ENCODE assay signal across 7 cellular contexts in the genomic region with DNA sequence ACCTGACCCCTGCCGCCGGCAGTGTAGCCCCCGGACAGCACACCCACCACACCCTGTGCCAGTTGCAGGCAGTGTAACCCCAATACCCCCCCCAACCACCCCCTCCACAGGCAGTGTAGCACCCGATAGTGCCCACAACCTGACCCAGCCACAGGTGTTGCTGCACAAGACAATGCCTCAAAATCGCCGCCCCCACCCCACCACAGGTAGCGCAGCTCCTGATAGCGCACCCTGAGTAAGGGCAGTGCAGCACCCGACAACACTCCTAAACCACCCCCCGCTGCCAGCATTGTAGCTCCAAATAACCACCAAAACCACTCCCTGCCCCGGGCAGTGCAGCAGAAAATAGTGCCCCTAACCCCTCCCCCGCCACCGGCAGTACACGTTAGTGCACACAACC. TPM values are rescaled to one million over a fixed set of nuclear protein-coding genes. Genes with fewer than 3 reads are reported as not detected.
DNase-seq lines count a peak whose midpoint lies in the region; ATAC-seq, FAIRE-seq and TF ChIP-seq lines count a peak whose summit lies in the region.
"Not testable (repeated sequence)": the region's sequence is repeated elsewhere in the genome, so short reads cannot be mapped to it uniquely, and the experiment has no call there.
"Had no signal": no experiment of that assay in that cellular context is flagged by ENCODE, and none has a peak within 500 bp of the region (broad histone marks: within the 10 kb centered on the region; RNA-seq: fewer than 3 reads in every experiment).

No MANE protein-coding gene starts in this region.

- not testable (repeated sequence) for H3K4me1 Mint-ChIP-seq in endodermal cell; neural crest cell; stimulated activated memory B cell treated with anti-CD40 and anti-IgM and Interleukin-4, amounts not matched to agents 10 μg/mL and 1 μg/mL and 100 μg/mL, for 72 hours

- H3K4me3 Mint-ChIP-seq in endodermal cell = peak overlapping the region; percentile 85
- H3K4me3 Mint-ChIP-seq in neural crest cell = peak overlapping the region; percentile 61
- H3K4me3 Mint-ChIP-seq in stimulated activated memory B cell treated with anti-CD40 and anti-IgM and Interleukin-4, amounts not matched to agents 10 μg/mL and 1 μg/mL and 100 μg/mL, for 72 hours = not testable (repeated sequence)

- BruUV-seq in Panc1 (replicated peaks; lab: Mats Ljungman, UMichigan); HepG2 (replicated peaks; lab: Mats Ljungman, UMichigan): not testable (repeated sequence)

- CTCF ChIA-PET in Panc1 (lab: Charles Lee); HepG2 (lab: Yijun Ruan, JAX; ENCODE audit: low intra/inter-chr PET ratio, low total read pairs): not testable (repeated sequence)

- H3K9me3 Mint-ChIP-seq in endodermal cell; neural crest cell; stimulated activated memory B cell treated with anti-CD40 and anti-IgM and Interleukin-4, amounts not matched to agents 10 μg/mL and 1 μg/mL and 100 μg/mL, for 72 hours: not testable (repeated sequence)

- H3K4me1 ChIP-seq in Panc1 (ENCODE audit: control insufficient read depth, insufficient read depth, low read length); endodermal cell (ENCODE audit: control insufficient read depth, insufficient read depth, low read length); HepG2 (ENCODE audit: insufficient read depth, low read length): not testable (repeated sequence)

- ATAC-seq in Panc1 = peak; percentile 7; the same call in 1 of the 2 replicates
- peak; percentile 52 for ATAC-seq in HepG2
- ATAC-seq in stimulated activated memory B cell treated with anti-CD40 and anti-IgM and Interleukin-4, amounts not matched to agents 10 μg/mL and 1 μg/mL and 100 μg/mL, for 72 hours = peak; percentile 34

- H3K9ac ChIP-seq in endodermal cell (ENCODE audit: extremely low read depth, low read length, poor library complexity, severe bottlenecking); HepG2 (ENCODE audit: insufficient read depth, low read depth, low read length): not testable (repeated sequence)

- H3K36me3 Mint-ChIP-seq in endodermal cell (ENCODE audit: low read depth); neural crest cell (ENCODE audit: low read depth); stimulated activated memory B cell treated with anti-CD40 and anti-IgM and Interleukin-4, amounts not matched to agents 10 μg/mL and 1 μg/mL and 100 μg/mL, for 72 hours: not testable (repeated sequence)

- POLR2A ChIA-PET in Panc1 (lab: Charles Lee) = not testable (repeated sequence)
- POLR2A ChIA-PET in HepG2 (lab: Yijun Ruan, JAX) = interaction anchor here (0.7 kb wide), 1 partner anchor 1081 kb away, joined by 11 read pairs; the partner anchor contains the start of gene POTEE

- not testable (repeated sequence) for FAIRE-seq in HepG2 (lab: Jason Lieb, UNC)

- not testable (repeated sequence) for TF ChIP-seq CTCF in Panc1 (IDR thresholded peaks at IDR 0.05); endodermal cell (conservative IDR thresholded peaks at IDR 0.05); HepG2 (CRISPR knock-in tag; IDR thresholded peaks at IDR 0.05); neural crest cell (conservative IDR thresholded peaks at IDR 0.05)

- not testable (repeated sequence) for TF ChIP-seq POLR2A in HepG2 (IDR thresholded peaks at IDR 0.05; ENCODE audit: insufficient read depth in 1 of 2, low read depth in 2 of 2, low read length in 2 of 2)

- in situ Hi-C loops in Panc1 (cut with HindIII; ENCODE audit: low pct_unique_long_range_greater_than_20kb, low sequenced_read_pairs); HepG2 (cut with HindIII; ENCODE audit: extremely low pct_ligation_motif_present, low pct_unique_long_range_greater_than_20kb): not testable (repeated sequence)

- DNase-seq in Panc1 (ENCODE audit: low read depth, low spot score); HepG2 (ENCODE audit: low spot score); neural crest cell (ENCODE audit: low read depth, low spot score): not testable (repeated sequence)
- DNase-seq in endodermal cell = peak; percentile 46

- H3K36me3 ChIP-seq in Panc1 (ENCODE audit: control insufficient read depth, insufficient read depth, low read length); endodermal cell (ENCODE audit: control insufficient read depth, insufficient read depth, low read length); HepG2 (replicated peaks in 1 of 2; ENCODE audit: control insufficient read depth in 1 of 2, insufficient read depth in 2 of 2, low read length in 2 of 2): not testable (repeated sequence)

- not testable (repeated sequence) for H3K27ac ChIP-seq in Panc1 (ENCODE audit: low read length); endodermal cell (ENCODE audit: low read depth, low read length); HepG2 (ENCODE audit: extremely low read length, insufficient read depth, low read length)

- H3K27me3 Mint-ChIP-seq in endodermal cell (ENCODE audit: insufficient read depth); neural crest cell (ENCODE audit: low read depth); stimulated activated memory B cell treated with anti-CD40 and anti-IgM and Interleukin-4, amounts not matched to agents 10 μg/mL and 1 μg/mL and 100 μg/mL, for 72 hours: not testable (repeated sequence)

- TF ChIP-seq RAD21 in HepG2 (CRISPR knock-in tag; IDR thresholded peaks at IDR 0.05) = not testable (repeated sequence)

- H3K4me3 ChIP-seq in Panc1 (ENCODE audit: low read depth in 2 of 2, low read length in 2 of 2) (peak overlapping the region; percentile 45 to 56), HepG2 (replicated peaks in 1 of 3; ENCODE audit: insufficient read depth in 1 of 3, low read depth in 2 of 3, low read length in 3 of 3) (peak overlapping the region in 2 of 3 experiments; percentile 46 to 56; a peak in 3 of 6 replicates)
- not testable (repeated sequence) for H3K4me3 ChIP-seq in endodermal cell (ENCODE audit: low read length)

- TF ChIP-seq EP300 in HepG2 (IDR thresholded peaks at IDR 0.05; ENCODE audit: low read depth in 2 of 2, low read length in 2 of 2); HepG2 (CRISPR knock-in tag; IDR thresholded peaks at IDR 0.05; ENCODE audit: borderline replicate concordance): not testable (repeated sequence)

- H3K4me2 ChIP-seq in HepG2 (ENCODE audit: low read depth, low read length) = peak overlapping the region; percentile 36

- not testable (repeated sequence) for H3K27me3 ChIP-seq in Panc1 (ENCODE audit: control insufficient read depth, insufficient read depth, low read length); endodermal cell (ENCODE audit: control insufficient read depth, insufficient read depth, low read length, poor library complexity, severe bottlenecking); HepG2 (ENCODE audit: control insufficient read depth in 1 of 2, insufficient read depth in 2 of 2, low read length in 2 of 2)

- not testable (repeated sequence) for H2AFZ ChIP-seq in HepG2 (ENCODE audit: low read length)

- not testable (repeated sequence) for H4K20me1 ChIP-seq in HepG2 (ENCODE audit: insufficient read depth, low read length)

- H3K79me2 ChIP-seq in HepG2 (ENCODE audit: insufficient read depth, low read length) = not testable (repeated sequence)

- intact Hi-C loops in Panc1 (cut with micrococcal nuclease; ENCODE audit: unreplicated experiment); HepG2 (cut with micrococcal nuclease; ENCODE audit: unreplicated experiment): not testable (repeated sequence)

- H3K9me3 ChIP-seq in Panc1 (ENCODE audit: control insufficient read depth, insufficient read depth, low read depth, low read length); endodermal cell (ENCODE audit: control insufficient read depth, low read length); HepG2 (ENCODE audit: low read length): not testable (repeated sequence)

- 93% methylated on average over 12 of the region's 14 CpGs; no CpG with 5 or more reads in 1 of the 2 experiments for WGBS in endodermal cell (ENCODE audit: insufficient coverage in 1 of 2, insufficient read length in 1 of 2), 2 experiments
- 8% methylated on average over 6 of the region's 14 CpGs for WGBS in HepG2 (ENCODE audit: low lambda C conversion rate)

- not testable (repeated sequence) for H3K27ac Mint-ChIP-seq in endodermal cell; neural crest cell (ENCODE audit: unreplicated experiment); stimulated activated memory B cell treated with anti-CD40 and anti-IgM and Interleukin-4, amounts not matched to agents 10 μg/mL and 1 μg/mL and 100 μg/mL, for 72 hours

RNA-seq across cellular contexts. Expression of gene POTEF, which starts 0.6 kb away (rescaled TPM):
- total RNA-seq in Panc1 (2021; ENCODE audit: unreplicated experiment) (7.2 TPM), endodermal cell (10 to 100 TPM in 1 of 2 donors, under 1 TPM in 1; 0.18 to 12.7 TPM), HepG2 (2016; rRNA removed; fragmentation: Illumina TruSeq; extraction: Trizol) (1.9 and 6.0 TPM in 2 replicates), neural crest cell (8.4 and 11.0 TPM in 2 replicates)
- 1.3 TPM for polyA plus RNA-seq in Panc1 (2012; ENCODE audit: insufficient read length)
- polyA plus RNA-seq in endodermal cell (2013, experiment 1 of 2) = 0.18 TPM
- polyA plus RNA-seq in endodermal cell (2013, experiment 2 of 2) = 0.17 TPM
- 1.6 and 1.7 TPM in 2 replicates for total RNA-seq in HepG2 (2016; cell fraction: cytosol; rRNA removed; fragmentation: Illumina TruSeq; extraction: Trizol; ENCODE audit: low read depth)
- 2.0 and 5.7 TPM in 2 replicates for total RNA-seq in HepG2 (2016; cell fraction: insoluble cytoplasmic fraction; rRNA removed; fragmentation: Illumina TruSeq; extraction: Trizol)
- 2.2 and 2.6 TPM in 2 replicates for total RNA-seq in HepG2 (2016; cell fraction: membrane; rRNA removed; fragmentation: Illumina TruSeq; extraction: Trizol)
- total RNA-seq in HepG2 (2016; cell fraction: nucleus; rRNA removed; fragmentation: Illumina TruSeq; extraction: Trizol) = 18.5 and 22.6 TPM in 2 replicates
- polyA plus RNA-seq in HepG2 (2011; rRNA removed) = 1.2 and 1.7 TPM in 2 replicates
- 0.26 and 0.34 TPM in 2 replicates for polyA plus RNA-seq in HepG2 (2011; cell fraction: cytosol; rRNA removed)
- polyA plus RNA-seq in HepG2 (2011; cell fraction: nucleus; rRNA removed) = 16.9 and 20.4 TPM in 2 replicates
- 2.0 and 2.3 TPM in 2 replicates for polyA plus RNA-seq in HepG2 (2012)
- polyA plus RNA-seq in HepG2 (2016; cell fraction: cytosol; fragmentation: Illumina TruSeq; extraction: Trizol; ENCODE audit: low read depth) = not detected in 2 replicates
- polyA plus RNA-seq in HepG2 (2016; cell fraction: insoluble cytoplasmic fraction; fragmentation: Illumina TruSeq; extraction: Trizol; ENCODE audit: low read depth) = 0.19 and 0.31 TPM in 2 replicates
- polyA plus RNA-seq in HepG2 (2016; cell fraction: membrane; fragmentation: Illumina TruSeq; extraction: Trizol; ENCODE audit: low read depth) = not detected in 2 replicates
- 6.1 and 6.5 TPM in 2 replicates for polyA plus RNA-seq in HepG2 (2016; cell fraction: nucleus; fragmentation: Illumina TruSeq; extraction: Trizol; ENCODE audit: insufficient read depth, low read depth)
- 25.5 TPM in 1 of 2 replicates, not detected in the other for polyA minus RNA-seq in HepG2 (2011; rRNA and poly(A)+ RNA removed; ENCODE audit: low replicate concordance)
- polyA minus RNA-seq in HepG2 (2011; cell fraction: cytosol; rRNA and poly(A)+ RNA removed) = 1.6 and 2.9 TPM in 2 replicates
- polyA minus RNA-seq in HepG2 (2011; cell fraction: nucleus; rRNA and poly(A)+ RNA removed) = 57.8 and 73.4 TPM in 2 replicates
- total RNA-seq: LHCN-M2, PC-3 had no signal

RNA-seq across cellular contexts. Expression of gene CCDC74B, which starts 16.4 kb away (rescaled TPM):
- total RNA-seq in Panc1 (2021; ENCODE audit: unreplicated experiment) (9.8 TPM), endodermal cell (10 to 100 TPM in 1 of 2 donors, 1 to 10 TPM in 1; 8.7 to 10.4 TPM), HepG2 (2016; rRNA removed; fragmentation: Illumina TruSeq; extraction: Trizol) (0.11 TPM in 1 of 2 replicates, not detected in the other), neural crest cell (12.6 and 13.9 TPM in 2 replicates)
- polyA plus RNA-seq in Panc1 (2012; ENCODE audit: insufficient read length) = 15.5 TPM
- polyA plus RNA-seq in endodermal cell (2013, experiment 1 of 2) = 30.4 TPM
- polyA plus RNA-seq in endodermal cell (2013, experiment 2 of 2) = 32.4 TPM
- 0.26 TPM in 1 of 2 replicates, not detected in the other for total RNA-seq in HepG2 (2016; cell fraction: cytosol; rRNA removed; fragmentation: Illumina TruSeq; extraction: Trizol; ENCODE audit: low read depth)
- 0.15 and 0.24 TPM in 2 replicates for total RNA-seq in HepG2 (2016; cell fraction: insoluble cytoplasmic fraction; rRNA removed; fragmentation: Illumina TruSeq; extraction: Trizol)
- 0.55 TPM in 1 of 2 replicates, not detected in the other for total RNA-seq in HepG2 (2016; cell fraction: membrane; rRNA removed; fragmentation: Illumina TruSeq; extraction: Trizol)
- 0.28 and 0.37 TPM in 2 replicates for total RNA-seq in HepG2 (2016; cell fraction: nucleus; rRNA removed; fragmentation: Illumina TruSeq; extraction: Trizol)
- polyA plus RNA-seq in HepG2 (2011; rRNA removed) = 0.07 and 0.12 TPM in 2 replicates
- polyA plus RNA-seq in HepG2 (2011; cell fraction: cytosol; rRNA removed) = 0.04 and 0.21 TPM in 2 replicates
- polyA plus RNA-seq in HepG2 (2011; cell fraction: nucleus; rRNA removed) = 1.0 and 1.3 TPM in 2 replicates
- 0.04 and 0.16 TPM in 2 replicates for polyA plus RNA-seq in HepG2 (2012)
- polyA plus RNA-seq in HepG2 (2016; cell fraction: cytosol; fragmentation: Illumina TruSeq; extraction: Trizol; ENCODE audit: low read depth) = 0.26 and 0.28 TPM in 2 replicates
- polyA plus RNA-seq in HepG2 (2016; cell fraction: insoluble cytoplasmic fraction; fragmentation: Illumina TruSeq; extraction: Trizol; ENCODE audit: low read depth) = 0.35 TPM in 1 of 2 replicates, not detected in the other
- 0.21 and 0.37 TPM in 2 replicates for polyA plus RNA-seq in HepG2 (2016; cell fraction: membrane; fragmentation: Illumina TruSeq; extraction: Trizol; ENCODE audit: low read depth)
- polyA plus RNA-seq in HepG2 (2016; cell fraction: nucleus; fragmentation: Illumina TruSeq; extraction: Trizol; ENCODE audit: insufficient read depth, low read depth) = 0.75 and 0.81 TPM in 2 replicates
- 0.47 TPM in 1 of 2 replicates, not detected in the other for polyA minus RNA-seq in HepG2 (2011; rRNA and poly(A)+ RNA removed; ENCODE audit: low replicate concordance)
- not detected in 2 replicates for polyA minus RNA-seq in HepG2 (2011; cell fraction: cytosol; rRNA and poly(A)+ RNA removed)
- 0.50 and 0.90 TPM in 2 replicates for polyA minus RNA-seq in HepG2 (2011; cell fraction: nucleus; rRNA and poly(A)+ RNA removed)

RNA-seq across cellular contexts. Expression of gene SMPD4, which starts 52.9 kb away (rescaled TPM):
- total RNA-seq in Panc1 (2021; ENCODE audit: unreplicated experiment) = 89.0 TPM
- polyA plus RNA-seq in Panc1 (2012; ENCODE audit: insufficient read length) = 66.3 TPM
- total RNA-seq in endodermal cell = 10 to 100 TPM; 81.6 to 93.9 TPM
- 66.7 TPM for polyA plus RNA-seq in endodermal cell (2013, experiment 1 of 2)
- polyA plus RNA-seq in endodermal cell (2013, experiment 2 of 2) = 60.4 TPM
- 70.5 and 72.5 TPM in 2 replicates for total RNA-seq in HepG2 (2016; rRNA removed; fragmentation: Illumina TruSeq; extraction: Trizol)
- total RNA-seq in HepG2 (2016; cell fraction: cytosol; rRNA removed; fragmentation: Illumina TruSeq; extraction: Trizol; ENCODE audit: low read depth) = 16.2 and 16.4 TPM in 2 replicates
- total RNA-seq in HepG2 (2016; cell fraction: insoluble cytoplasmic fraction; rRNA removed; fragmentation: Illumina TruSeq; extraction: Trizol) = 63.3 and 71.6 TPM in 2 replicates
- 45.6 and 46.9 TPM in 2 replicates for total RNA-seq in HepG2 (2016; cell fraction: membrane; rRNA removed; fragmentation: Illumina TruSeq; extraction: Trizol)
- total RNA-seq in HepG2 (2016; cell fraction: nucleus; rRNA removed; fragmentation: Illumina TruSeq; extraction: Trizol) = 70.7 and 77.5 TPM in 2 replicates
- 63.2 and 69.0 TPM in 2 replicates for polyA plus RNA-seq in HepG2 (2011; rRNA removed)
- 27.2 and 39.1 TPM in 2 replicates for polyA plus RNA-seq in HepG2 (2011; cell fraction: cytosol; rRNA removed)
- polyA plus RNA-seq in HepG2 (2011; cell fraction: nucleus; rRNA removed) = 483 and 680 TPM in 2 replicates
- polyA plus RNA-seq in HepG2 (2012) = 53.0 and 69.5 TPM in 2 replicates
- polyA plus RNA-seq in HepG2 (2016; cell fraction: cytosol; fragmentation: Illumina TruSeq; extraction: Trizol; ENCODE audit: low read depth) = 12.9 and 14.8 TPM in 2 replicates
- polyA plus RNA-seq in HepG2 (2016; cell fraction: insoluble cytoplasmic fraction; fragmentation: Illumina TruSeq; extraction: Trizol; ENCODE audit: low read depth) = 81.9 and 105 TPM in 2 replicates
- polyA plus RNA-seq in HepG2 (2016; cell fraction: membrane; fragmentation: Illumina TruSeq; extraction: Trizol; ENCODE audit: low read depth) = 36.8 and 38.6 TPM in 2 replicates
- 229 and 236 TPM in 2 replicates for polyA plus RNA-seq in HepG2 (2016; cell fraction: nucleus; fragmentation: Illumina TruSeq; extraction: Trizol; ENCODE audit: insufficient read depth, low read depth)
- polyA minus RNA-seq in HepG2 (2011; rRNA and poly(A)+ RNA removed; ENCODE audit: low replicate concordance) = 39.1 and 125 TPM in 2 replicates
- polyA minus RNA-seq in HepG2 (2011; cell fraction: cytosol; rRNA and poly(A)+ RNA removed) = 39.4 and 44.1 TPM in 2 replicates
- polyA minus RNA-seq in HepG2 (2011; cell fraction: nucleus; rRNA and poly(A)+ RNA removed) = 82.9 and 90.9 TPM in 2 replicates
- 91.7 and 103 TPM in 2 replicates for total RNA-seq in neural crest cell

RNA-seq across cellular contexts. Expression of gene MZT2B, which starts 53.6 kb away (rescaled TPM):
- total RNA-seq in Panc1 (2021; ENCODE audit: unreplicated experiment) = 305 TPM
- polyA plus RNA-seq in Panc1 (2012; ENCODE audit: insufficient read length) = 524 TPM
- 100 to 1,000 TPM; 161 to 224 TPM for total RNA-seq in endodermal cell
- polyA plus RNA-seq in endodermal cell (2013, experiment 1 of 2) = 222 TPM
- polyA plus RNA-seq in endodermal cell (2013, experiment 2 of 2) = 208 TPM
- 308 and 410 TPM in 2 replicates for total RNA-seq in HepG2 (2016; rRNA removed; fragmentation: Illumina TruSeq; extraction: Trizol)
- 664 and 798 TPM in 2 replicates for total RNA-seq in HepG2 (2016; cell fraction: cytosol; rRNA removed; fragmentation: Illumina TruSeq; extraction: Trizol; ENCODE audit: low read depth)
- 352 and 417 TPM in 2 replicates for total RNA-seq in HepG2 (2016; cell fraction: insoluble cytoplasmic fraction; rRNA removed; fragmentation: Illumina TruSeq; extraction: Trizol)
- total RNA-seq in HepG2 (2016; cell fraction: membrane; rRNA removed; fragmentation: Illumina TruSeq; extraction: Trizol) = 641 and 838 TPM in 2 replicates
- total RNA-seq in HepG2 (2016; cell fraction: nucleus; rRNA removed; fragmentation: Illumina TruSeq; extraction: Trizol) = 142 and 179 TPM in 2 replicates
- polyA plus RNA-seq in HepG2 (2011; rRNA removed) = 244 and 253 TPM in 2 replicates
- polyA plus RNA-seq in HepG2 (2011; cell fraction: cytosol; rRNA removed) = 121 and 325 TPM in 2 replicates
- 97.5 and 107 TPM in 2 replicates for polyA plus RNA-seq in HepG2 (2011; cell fraction: nucleus; rRNA removed)
- 208 and 248 TPM in 2 replicates for polyA plus RNA-seq in HepG2 (2012)
- 676 and 762 TPM in 2 replicates for polyA plus RNA-seq in HepG2 (2016; cell fraction: cytosol; fragmentation: Illumina TruSeq; extraction: Trizol; ENCODE audit: low read depth)
- 300 and 324 TPM in 2 replicates for polyA plus RNA-seq in HepG2 (2016; cell fraction: insoluble cytoplasmic fraction; fragmentation: Illumina TruSeq; extraction: Trizol; ENCODE audit: low read depth)
- polyA plus RNA-seq in HepG2 (2016; cell fraction: membrane; fragmentation: Illumina TruSeq; extraction: Trizol; ENCODE audit: low read depth) = 541 and 609 TPM in 2 replicates
- polyA plus RNA-seq in HepG2 (2016; cell fraction: nucleus; fragmentation: Illumina TruSeq; extraction: Trizol; ENCODE audit: insufficient read depth, low read depth) = 261 and 270 TPM in 2 replicates
- 12.3 and 45.2 TPM in 2 replicates for polyA minus RNA-seq in HepG2 (2011; rRNA and poly(A)+ RNA removed; ENCODE audit: low replicate concordance)
- 53.2 and 58.8 TPM in 2 replicates for polyA minus RNA-seq in HepG2 (2011; cell fraction: cytosol; rRNA and poly(A)+ RNA removed)
- 20.9 and 25.2 TPM in 2 replicates for polyA minus RNA-seq in HepG2 (2011; cell fraction: nucleus; rRNA and poly(A)+ RNA removed)
- total RNA-seq in neural crest cell = 240 and 242 TPM in 2 replicates
